Comparison of ENCODE assay signal across 8 cellular contexts in the genomic region with DNA sequence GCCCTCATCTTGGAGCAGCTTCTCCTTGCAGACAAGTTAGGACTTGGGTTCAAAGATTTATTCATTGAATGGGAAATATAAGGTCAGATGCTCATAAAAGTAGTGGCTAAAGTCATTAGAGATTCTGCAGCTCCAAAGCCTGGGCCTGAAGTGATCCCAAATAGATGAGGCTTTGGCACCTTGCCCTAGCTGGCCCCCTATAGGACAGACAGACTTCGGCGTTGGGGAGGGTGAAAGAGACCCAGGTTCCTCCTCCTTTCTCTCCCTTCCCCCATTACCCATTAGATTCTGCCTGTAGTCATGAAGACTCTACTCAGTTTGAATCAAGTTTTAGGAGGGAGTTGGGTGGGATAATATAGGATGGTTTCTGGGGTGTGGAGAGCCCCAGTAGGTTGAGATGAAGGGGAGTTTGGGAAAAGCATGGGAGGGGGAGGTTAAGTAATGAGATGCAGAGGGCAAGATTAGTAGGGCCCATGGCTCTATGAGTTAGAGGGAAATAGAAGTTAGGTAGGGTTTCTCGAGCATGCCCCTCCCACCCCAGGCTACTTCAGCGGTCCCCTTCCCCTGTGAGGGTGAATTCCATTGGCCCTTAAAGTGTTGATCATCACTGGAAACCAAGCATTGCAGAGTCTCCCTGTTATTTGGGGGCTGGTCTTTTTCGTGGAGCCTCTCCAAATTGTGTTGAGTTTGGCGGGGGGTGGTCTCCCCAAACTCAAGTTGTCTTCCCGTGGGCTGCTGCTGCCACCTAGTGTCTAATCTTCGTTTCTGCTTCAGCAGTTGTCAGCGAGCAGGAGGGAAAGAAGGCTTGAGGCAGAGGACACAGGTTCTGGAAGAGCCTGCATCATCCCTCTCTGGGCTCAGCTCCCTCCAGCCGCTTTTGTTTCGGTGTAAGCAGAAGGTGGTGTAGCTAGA. TPM values are rescaled to one million over a fixed set of nuclear protein-coding genes. Genes with fewer than 3 reads are reported as not detected.
DNase-seq lines count a peak whose midpoint lies in the region; ATAC-seq and TF ChIP-seq lines count a peak whose summit lies in the region.

No MANE protein-coding gene starts in this region.

- peak; percentile 75; the same call in 1 of the 2 replicates for TF ChIP-seq CTCF in HEK293 (tag by site-specific recombination; IDR thresholded peaks at IDR 0.05)
- peak; percentile 92 for TF ChIP-seq CTCF in osteoblast (IDR thresholded peaks at IDR 0.05; ENCODE audit: extremely low read depth, low read depth, low read length)

- no peak overlapping the region for H3K4me2 ChIP-seq in osteoblast (ENCODE audit: insufficient read depth, low read length)

- no peaks in the 10 kb centered on the region for H3K9me3 ChIP-seq in HEK293 (ENCODE audit: control insufficient read depth, insufficient read depth, low read depth, low read length)
- no peaks in the 10 kb centered on the region for H3K9me3 ChIP-seq in NT2/D1 (ENCODE audit: insufficient read depth, low read length)
- H3K9me3 ChIP-seq in osteoblast (ENCODE audit: low read depth, low read length) = no peaks in the 10 kb centered on the region

- H3K79me2 ChIP-seq in osteoblast (ENCODE audit: insufficient read depth, low read length) = peaks cover 25% of the 10 kb centered on the region

- H3K27ac ChIP-seq in HEK293 (ENCODE audit: extremely low read depth, low read depth, low read length) = no peak overlapping the region
- H3K27ac ChIP-seq in osteoblast (ENCODE audit: low read depth, low read length) = no peak overlapping the region

- CTCF ChIA-PET in HEK293 (lab: Yijun Ruan, JAX) = interaction anchor here (0.6 to 15.0 kb wide), 68 partner anchors 9 to 737 kb away, joined by 3 to 317 read pairs (median 5); a partner anchor contains a TSS

- POLR2A ChIA-PET in HEK293 (lab: Yijun Ruan, JAX) = interaction anchor here (0.5 to 4.9 kb wide), 4 partner anchors 33 to 190 kb away, joined by 4 to 62 read pairs (median 11); a partner anchor contains a TSS

- peaks cover 14% of the 10 kb centered on the region for H4K20me1 ChIP-seq in osteoblast (ENCODE audit: insufficient read depth, low read length)

- peak overlapping the region; percentile 65 for H3K9ac ChIP-seq in NT2/D1 (ENCODE audit: insufficient read length, low read depth)

- peaks cover 6% of the 10 kb centered on the region for H3K27me3 ChIP-seq in NT2/D1 (ENCODE audit: insufficient read depth, insufficient read length)
- H3K27me3 ChIP-seq in osteoblast (ENCODE audit: insufficient read depth, low read length) = peaks cover 12% of the 10 kb centered on the region

- H3K4me1 ChIP-seq in HEK293 (ENCODE audit: control insufficient read depth, insufficient read depth, low read length) (peaks cover 2% of the 10 kb centered on the region; the same call in 1 of the 2 replicates), NT2/D1 (ENCODE audit: insufficient read depth, insufficient read length) (peaks cover 39% of the 10 kb centered on the region), osteoblast (ENCODE audit: insufficient read depth, low read length) (peaks cover 12% of the 10 kb centered on the region)

- no peak for ATAC-seq in GM18858 (IDR thresholded peaks at IDR 0.05; ENCODE audit: unreplicated experiment)

- no peaks in the 10 kb centered on the region for H3K36me3 ChIP-seq in HEK293 (ENCODE audit: control insufficient read depth in 2 of 2, insufficient read depth in 1 of 2, low read length in 2 of 2)
- H3K36me3 ChIP-seq in NT2/D1 (ENCODE audit: insufficient read depth, insufficient read length, low read length) = peaks cover 4% of the 10 kb centered on the region
- H3K36me3 ChIP-seq in osteoblast (ENCODE audit: insufficient read depth, low read length) = no peaks in the 10 kb centered on the region

- DNase-seq in CD1c-positive myeloid dendritic cell (ENCODE audit: extremely low spot score) = peak; percentile 61
- DNase-seq in NT2/D1 (ENCODE audit: low read depth, low spot score) = peak; percentile 76
- DNase-seq in activated T-cell treated with anti-CD3 and anti-CD28 coated beads for 24 hours (ENCODE audit: low read depth) = peak; percentile 43
- peak; percentile 34 for DNase-seq in fibroblast of gingiva (ENCODE audit: low read depth)
- peak; percentile 91 for DNase-seq in osteoblast (ENCODE audit: insufficient read length, low spot score, missing footprints)
- DNase-seq in GM19240 (ENCODE audit: insufficient read length, low spot score) = no peak

- H2AFZ ChIP-seq in osteoblast (ENCODE audit: low read length) = no peak overlapping the region

- H3K4me3 ChIP-seq in HEK293 (ENCODE audit: low read depth, low read length) (no peak overlapping the region), NT2/D1 (ENCODE audit: insufficient read length, low read depth) (no peak overlapping the region), osteoblast (ENCODE audit: insufficient read depth, low read length) (no peak overlapping the region)

TF ChIP-seq in HEK293, 187 proteins besides CTCF, POLR2A, EP300 and RAD21 (continues in another document):
- TF ChIP-seq SP7 (tag by site-specific recombination; IDR thresholded peaks at IDR 0.05) (0 out of 2 replicates have a peak, but pooled peaks have one; percentile 41), ZEB2 (tag by site-specific recombination; IDR thresholded peaks at IDR 0.05) (0 out of 2 replicates have a peak, but pooled peaks have one; percentile 32), OSR2 (tag by site-specific recombination; IDR thresholded peaks at IDR 0.05) (no peak), ZNF837 (tag by site-specific recombination; IDR thresholded peaks at IDR 0.05) (no peak), ZNF174 (tag by site-specific recombination; IDR thresholded peaks at IDR 0.05) (no peak), ZNF660 (tag by site-specific recombination; IDR thresholded peaks at IDR 0.05) (peak; percentile 83), ZFP37 (tag by site-specific recombination; IDR thresholded peaks at IDR 0.05) (no peak), ZBTB8A (tag by site-specific recombination; IDR thresholded peaks at IDR 0.05) (0 out of 2 replicates have a peak, but pooled peaks have one; percentile 27), ZNF629 (tag by site-specific recombination; IDR thresholded peaks at IDR 0.05) (no peak), SP2 (tag by site-specific recombination; IDR thresholded peaks at IDR 0.05) (no peak), ZNF2 (tag by site-specific recombination; IDR thresholded peaks at IDR 0.05) (peak; percentile 61; the same call in 1 of the 2 replicates), PRDM1 (tag by site-specific recombination; IDR thresholded peaks at IDR 0.05) (no peak)
- TF ChIP-seq, protein P1, sequence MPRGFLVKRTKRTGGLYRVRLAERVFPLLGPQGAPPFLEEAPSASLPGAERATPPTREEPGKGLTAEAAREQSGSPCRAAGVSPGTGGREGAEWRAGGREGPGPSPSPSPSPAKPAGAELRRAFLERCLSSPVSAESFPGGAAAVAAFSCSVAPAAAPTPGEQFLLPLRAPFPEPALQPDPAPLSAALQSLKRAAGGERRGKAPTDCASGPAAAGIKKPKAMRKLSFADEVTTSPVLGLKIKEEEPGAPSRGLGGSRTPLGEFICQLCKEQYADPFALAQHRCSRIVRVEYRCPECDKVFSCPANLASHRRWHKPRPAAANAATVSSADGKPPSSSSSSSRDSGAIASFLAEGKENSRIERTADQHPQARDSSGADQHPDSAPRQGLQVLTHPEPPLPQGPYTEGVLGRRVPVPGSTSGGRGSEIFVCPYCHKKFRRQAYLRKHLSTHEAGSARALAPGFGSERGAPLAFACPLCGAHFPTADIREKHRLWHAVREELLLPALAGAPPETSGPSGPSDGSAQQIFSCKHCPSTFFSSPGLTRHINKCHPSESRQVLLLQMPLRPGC (tag by site-specific recombination; IDR thresholded peaks at IDR 0.05) = 0 out of 2 replicates have a peak, but pooled peaks have one; percentile 26
- TF ChIP-seq, protein P2, sequence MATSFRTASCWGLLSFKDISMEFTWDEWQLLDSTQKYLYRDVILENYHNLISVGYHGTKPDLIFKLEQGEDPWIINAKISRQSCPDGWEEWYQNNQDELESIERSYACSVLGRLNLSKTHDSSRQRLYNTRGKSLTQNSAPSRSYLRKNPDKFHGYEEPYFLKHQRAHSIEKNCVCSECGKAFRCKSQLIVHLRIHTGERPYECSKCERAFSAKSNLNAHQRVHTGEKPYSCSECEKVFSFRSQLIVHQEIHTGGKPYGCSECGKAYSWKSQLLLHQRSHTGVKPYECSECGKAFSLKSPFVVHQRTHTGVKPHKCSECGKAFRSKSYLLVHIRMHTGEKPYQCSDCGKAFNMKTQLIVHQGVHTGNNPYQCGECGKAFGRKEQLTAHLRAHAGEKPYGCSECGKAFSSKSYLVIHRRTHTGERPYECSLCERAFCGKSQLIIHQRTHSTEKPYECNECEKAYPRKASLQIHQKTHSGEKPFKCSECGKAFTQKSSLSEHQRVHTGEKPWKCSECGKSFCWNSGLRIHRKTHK (tag by site-specific recombination; IDR thresholded peaks at IDR 0.05) = no peak
- TF ChIP-seq, protein P3, sequence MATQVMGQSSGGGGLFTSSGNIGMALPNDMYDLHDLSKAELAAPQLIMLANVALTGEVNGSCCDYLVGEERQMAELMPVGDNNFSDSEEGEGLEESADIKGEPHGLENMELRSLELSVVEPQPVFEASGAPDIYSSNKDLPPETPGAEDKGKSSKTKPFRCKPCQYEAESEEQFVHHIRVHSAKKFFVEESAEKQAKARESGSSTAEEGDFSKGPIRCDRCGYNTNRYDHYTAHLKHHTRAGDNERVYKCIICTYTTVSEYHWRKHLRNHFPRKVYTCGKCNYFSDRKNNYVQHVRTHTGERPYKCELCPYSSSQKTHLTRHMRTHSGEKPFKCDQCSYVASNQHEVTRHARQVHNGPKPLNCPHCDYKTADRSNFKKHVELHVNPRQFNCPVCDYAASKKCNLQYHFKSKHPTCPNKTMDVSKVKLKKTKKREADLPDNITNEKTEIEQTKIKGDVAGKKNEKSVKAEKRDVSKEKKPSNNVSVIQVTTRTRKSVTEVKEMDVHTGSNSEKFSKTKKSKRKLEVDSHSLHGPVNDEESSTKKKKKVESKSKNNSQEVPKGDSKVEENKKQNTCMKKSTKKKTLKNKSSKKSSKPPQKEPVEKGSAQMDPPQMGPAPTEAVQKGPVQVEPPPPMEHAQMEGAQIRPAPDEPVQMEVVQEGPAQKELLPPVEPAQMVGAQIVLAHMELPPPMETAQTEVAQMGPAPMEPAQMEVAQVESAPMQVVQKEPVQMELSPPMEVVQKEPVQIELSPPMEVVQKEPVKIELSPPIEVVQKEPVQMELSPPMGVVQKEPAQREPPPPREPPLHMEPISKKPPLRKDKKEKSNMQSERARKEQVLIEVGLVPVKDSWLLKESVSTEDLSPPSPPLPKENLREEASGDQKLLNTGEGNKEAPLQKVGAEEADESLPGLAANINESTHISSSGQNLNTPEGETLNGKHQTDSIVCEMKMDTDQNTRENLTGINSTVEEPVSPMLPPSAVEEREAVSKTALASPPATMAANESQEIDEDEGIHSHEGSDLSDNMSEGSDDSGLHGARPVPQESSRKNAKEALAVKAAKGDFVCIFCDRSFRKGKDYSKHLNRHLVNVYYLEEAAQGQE (tag by site-specific recombination; IDR thresholded peaks at IDR 0.05) = no peak

RNA-seq across cellular contexts. Expression of a gene that starts 2.1 kb away (rescaled TPM):
- total RNA-seq in osteoblast = 11.2 and 13.3 TPM in 2 replicates

RNA-seq across cellular contexts. Expression of a gene that starts 28.9 kb away (rescaled TPM):
- total RNA-seq in osteoblast = 0.29 and 0.36 TPM in 2 replicates
